In genomic region chr3:197614134-197614533, GRCh38 we compare ENCODE assay signal across 8 cellular contexts. TPM values are rescaled to one million over a fixed set of nuclear protein-coding genes. Genes with fewer than 3 reads are reported as not detected.
DNase-seq lines count a peak whose midpoint lies in the region; ATAC-seq and TF ChIP-seq lines count a peak whose summit lies in the region.
"Not testable (repeated sequence)": the region's sequence is repeated elsewhere in the genome, so short reads cannot be mapped to it uniquely, and the experiment has no call there.
"Had no signal": no experiment of that assay in that cellular context is flagged by ENCODE, and none has a peak within 500 bp of the region (broad histone marks: within the 10 kb centered on the region; RNA-seq: fewer than 3 reads in every experiment).

No MANE protein-coding gene starts in this region.

- not testable (repeated sequence) for H3K9me3 ChIP-seq in CD4-positive, alpha-beta memory T cell (ENCODE audit: control insufficient read depth in 1 of 2, low read length in 2 of 2); mammary epithelial cell (replicated peaks; ENCODE audit: insufficient read depth, low read length)

- not testable (repeated sequence) for H4K20me1 ChIP-seq in mammary epithelial cell (ENCODE audit: insufficient read depth, low read length)

- peaks cover 63 to 64% of the 10 kb centered on the region in 2 donors for H3K36me3 Mint-ChIP-seq in CD4-positive, alpha-beta memory T cell
- peaks cover 71% of the 10 kb centered on the region for H3K36me3 Mint-ChIP-seq in T-cell
- H3K36me3 Mint-ChIP-seq in activated CD4-positive, alpha-beta memory T cell treated with anti-CD3 and anti-CD28 coated beads for 36 hours, result peaks cover 68% of the 10 kb centered on the region
- H3K36me3 Mint-ChIP-seq in activated T-helper 1 cell treated with anti-CD3 and anti-CD28 coated beads, Interleukin-12 subunit alpha, Interleukin-12 subunit beta, Interleukin-2, Interleukin-4 antibody, amounts not matched to agents 30 ng/mL and 10 ng/mL and 1 ng/mL, durations not matched to agents 14 hours and 24 hours and 36 hours (ENCODE audit: low read depth), result peaks cover 64% of the 10 kb centered on the region
- H3K36me3 Mint-ChIP-seq in activated naive CD8-positive, alpha-beta T cell, result peaks cover 37% of the 10 kb centered on the region

- not testable (repeated sequence) for H4K5ac ChIP-seq in mesendoderm (ENCODE audit: low read length)

- H2BK15ac ChIP-seq in mesendoderm (replicated peaks; ENCODE audit: low read depth), result not testable (repeated sequence)

- H4K8ac ChIP-seq in mesendoderm (ENCODE audit: low read depth, low read length), result not testable (repeated sequence)

- not testable (repeated sequence) for H3K4me3 ChIP-seq in CD4-positive, alpha-beta memory T cell (ENCODE audit: low read length in 2 of 2); mammary epithelial cell (replicated peaks in 1 of 3; ENCODE audit: insufficient read depth in 1 of 3, low read depth in 2 of 3, low read length in 3 of 3); mesendoderm (ENCODE audit: low read length)

- not testable (repeated sequence) for H3K9ac ChIP-seq in mammary epithelial cell (ENCODE audit: insufficient read depth, low read length); mesendoderm (ENCODE audit: low read length)

- not testable (repeated sequence) for H3K27me3 ChIP-seq in CD4-positive, alpha-beta memory T cell (ENCODE audit: insufficient read depth, low read length); mammary epithelial cell (ENCODE audit: insufficient read depth, low read length); mesendoderm (ENCODE audit: insufficient read depth, low read length, poor library complexity)

- dilution Hi-C loops in mammary epithelial cell (cut with HindIII; ENCODE audit: low sequenced_read_pairs), result not testable (repeated sequence)

- H2AK5ac ChIP-seq in mesendoderm (ENCODE audit: low read length), result not testable (repeated sequence)

- not testable (repeated sequence) for TF ChIP-seq CTCF in mammary epithelial cell (conservative IDR thresholded peaks at IDR 0.05 in 1 of 2, IDR thresholded peaks at IDR 0.05 in 1 of 2; ENCODE audit: extremely low read depth in 1 of 2, insufficient read depth in 1 of 2, low read depth in 1 of 2, low read length in 2 of 2)

- H2BK120ac ChIP-seq in mesendoderm (ENCODE audit: low read depth, low read length), result not testable (repeated sequence)

- not testable (repeated sequence) for H2AFZ ChIP-seq in mammary epithelial cell (ENCODE audit: low read depth, low read length)

- in situ Hi-C loops in mammary epithelial cell (cut with MboI; ENCODE audit: low sequenced_read_pairs in 2 of 2), result not testable (repeated sequence)

- WGBS in mammary epithelial cell (ENCODE audit: low coverage, missing lambda C conversion rate), result 97% methylated on average over 3 of the region's 3 CpGs
- WGBS in mesendoderm (ENCODE audit: extremely low coverage, insufficient coverage, low lambda C conversion rate), result no CpG with 5 or more reads among the region's 3 CpGs

- TSS peak; percentile 9 for BruUV-seq in mammary epithelial cell (replicated peaks; lab: Mats Ljungman, UMichigan)

- peaks cover 15% of the 10 kb centered on the region for H3K36me3 ChIP-seq in CD4-positive, alpha-beta memory T cell (ENCODE audit: insufficient read depth, low read length)
- H3K36me3 ChIP-seq in mammary epithelial cell (ENCODE audit: insufficient read depth, low read length), result peaks cover 24% of the 10 kb centered on the region
- not testable (repeated sequence) for H3K36me3 ChIP-seq in mesendoderm (ENCODE audit: control insufficient read depth, insufficient read depth, low read length)

- H3K27ac Mint-ChIP-seq in CD4-positive, alpha-beta memory T cell, result peak overlapping the region; percentile 67 to 98 (median 90)
- peak overlapping the region; percentile 92 to 94 for H3K27ac Mint-ChIP-seq in T-cell
- peak overlapping the region; percentile 80 for H3K27ac Mint-ChIP-seq in activated CD4-positive, alpha-beta memory T cell treated with anti-CD3 and anti-CD28 coated beads for 36 hours
- peak overlapping the region; percentile 24 for H3K27ac Mint-ChIP-seq in activated T-helper 1 cell treated with anti-CD3 and anti-CD28 coated beads, Interleukin-12 subunit alpha, Interleukin-12 subunit beta, Interleukin-2, Interleukin-4 antibody, amounts not matched to agents 30 ng/mL and 10 ng/mL and 1 ng/mL, durations not matched to agents 14 hours and 24 hours and 36 hours
- peak overlapping the region; percentile 94 for H3K27ac Mint-ChIP-seq in activated naive CD8-positive, alpha-beta T cell

- H3K23ac ChIP-seq in mesendoderm (ENCODE audit: low read length), result not testable (repeated sequence)

- H3K4me2 ChIP-seq in mammary epithelial cell (ENCODE audit: insufficient read depth, low read depth, low read length); mesendoderm (ENCODE audit: low read length): not testable (repeated sequence)

- H3K4me1 ChIP-seq in CD4-positive, alpha-beta memory T cell (ENCODE audit: insufficient read depth, low read length), result peaks cover 23% of the 10 kb centered on the region
- not testable (repeated sequence) for H3K4me1 ChIP-seq in mammary epithelial cell (ENCODE audit: insufficient read depth, low read length); mesendoderm (ENCODE audit: control insufficient read depth, low read depth, low read length)

- not testable (repeated sequence) for DNase-seq in CD4-positive, alpha-beta memory T cell; T-cell; activated CD4-positive, alpha-beta memory T cell treated with anti-CD3 and anti-CD28 coated beads for 36 hours; activated T-helper 1 cell treated with anti-CD3 and anti-CD28 coated beads, Interleukin-12 subunit alpha, Interleukin-12 subunit beta, Interleukin-2, Interleukin-4 antibody, amounts not matched to agents 30 ng/mL and 10 ng/mL and 1 ng/mL, durations not matched to agents 14 hours and 24 hours and 36 hours (ENCODE audit: low spot score); mammary epithelial cell
- peak; percentile 52 for DNase-seq in mesendoderm

- H3K4me3 Mint-ChIP-seq in CD4-positive, alpha-beta memory T cell; T-cell; activated CD4-positive, alpha-beta memory T cell treated with anti-CD3 and anti-CD28 coated beads for 36 hours; activated T-helper 1 cell treated with anti-CD3 and anti-CD28 coated beads, Interleukin-12 subunit alpha, Interleukin-12 subunit beta, Interleukin-2, Interleukin-4 antibody, amounts not matched to agents 30 ng/mL and 10 ng/mL and 1 ng/mL, durations not matched to agents 14 hours and 24 hours and 36 hours; activated naive CD8-positive, alpha-beta T cell: not testable (repeated sequence)

- not testable (repeated sequence) for H3K79me1 ChIP-seq in mesendoderm (ENCODE audit: low read length)

- H3K27me3 Mint-ChIP-seq in CD4-positive, alpha-beta memory T cell; T-cell; activated CD4-positive, alpha-beta memory T cell treated with anti-CD3 and anti-CD28 coated beads for 36 hours; activated T-helper 1 cell treated with anti-CD3 and anti-CD28 coated beads, Interleukin-12 subunit alpha, Interleukin-12 subunit beta, Interleukin-2, Interleukin-4 antibody, amounts not matched to agents 30 ng/mL and 10 ng/mL and 1 ng/mL, durations not matched to agents 14 hours and 24 hours and 36 hours (ENCODE audit: insufficient read depth); activated naive CD8-positive, alpha-beta T cell: not testable (repeated sequence)

- H3K18ac ChIP-seq in mesendoderm (ENCODE audit: low read length), result not testable (repeated sequence)

- not testable (repeated sequence) for ATAC-seq in T-cell (replicated peaks in 1 of 4)

- not testable (repeated sequence) for H3K4ac ChIP-seq in mesendoderm (ENCODE audit: low read depth, low read length)

- not testable (repeated sequence) for H2BK5ac ChIP-seq in mesendoderm (ENCODE audit: low read length)

- intact Hi-C loops in CD4-positive, alpha-beta memory T cell (cut with micrococcal nuclease); activated T-helper 1 cell treated with anti-CD3 and anti-CD28 coated beads, Interleukin-12 subunit alpha, Interleukin-12 subunit beta, Interleukin-2, Interleukin-4 antibody, amounts not matched to agents 30 ng/mL and 10 ng/mL and 1 ng/mL, durations not matched to agents 14 hours and 24 hours and 36 hours (cut with micrococcal nuclease); mammary epithelial cell (cut with micrococcal nuclease): not testable (repeated sequence)
- intact Hi-C loops in activated CD4-positive, alpha-beta memory T cell treated with anti-CD3 and anti-CD28 coated beads for 36 hours (cut with micrococcal nuclease), result loop anchor here (5.0 to 10.0 kb wide), 2 partner anchors 57 to 121 kb away; partner anchors contain the start of genes BDH1 and RUBCN

- POLR2A ChIA-PET in CD4-positive, alpha-beta memory T cell (lab: Charles Lee; ENCODE audit: partially characterized antibody), result interaction anchor here (1.3 kb wide), 1 partner anchor 15 kb away, joined by 3 read pairs; no protein-coding TSS in a partner anchor
- POLR2A ChIA-PET in T-cell (lab: Charles Lee); activated CD4-positive, alpha-beta memory T cell treated with anti-CD3 and anti-CD28 coated beads for 36 hours (lab: Charles Lee): not testable (repeated sequence)

- not testable (repeated sequence) for H3K79me2 ChIP-seq in mammary epithelial cell (ENCODE audit: insufficient read depth, low read length); mesendoderm (ENCODE audit: control insufficient read depth, insufficient read depth, low read length)

- H3K27ac ChIP-seq in CD4-positive, alpha-beta memory T cell (ENCODE audit: low read depth, low read length), result peak overlapping the region; percentile 53
- not testable (repeated sequence) for H3K27ac ChIP-seq in mammary epithelial cell (ENCODE audit: insufficient read depth, low read depth, low read length); mesendoderm (ENCODE audit: low read depth, low read length)

- H3K56ac ChIP-seq in mesendoderm (ENCODE audit: low read length), result not testable (repeated sequence)

- CTCF ChIA-PET in CD4-positive, alpha-beta memory T cell (lab: Charles Lee; ENCODE audit: partially characterized antibody), result interaction anchor here (1.5 to 8.8 kb wide), 2 partner anchors 9 to 15 kb away, joined by 3 to 64 read pairs; no protein-coding TSS in a partner anchor
- CTCF ChIA-PET in T-cell (lab: Charles Lee), result interaction anchor here in 1 of 2 donors (4.0 kb wide), 1 partner anchor 15 kb away, joined by 18 read pairs; no protein-coding TSS in a partner anchor
- CTCF ChIA-PET in activated CD4-positive, alpha-beta memory T cell treated with anti-CD3 and anti-CD28 coated beads for 36 hours (lab: Charles Lee), result interaction anchor here (8.6 kb wide), 1 partner anchor 15 kb away, joined by 81 read pairs; no protein-coding TSS in a partner anchor
- CTCF ChIA-PET in mammary epithelial cell (lab: Charles Lee; ENCODE audit: low non-redundant PET), result interaction anchor here (0.6 kb wide), 1 partner anchor 569 kb away, joined by 4 read pairs; no protein-coding TSS in a partner anchor

- H3K4me1 Mint-ChIP-seq in CD4-positive, alpha-beta memory T cell, result peaks cover 13 to 37% (median 22%) of the 10 kb centered on the region in 4 donors
- H3K4me1 Mint-ChIP-seq in T-cell, result peaks cover 21 to 30% (median 29%) of the 10 kb centered on the region in 3 donors
- H3K4me1 Mint-ChIP-seq in activated CD4-positive, alpha-beta memory T cell treated with anti-CD3 and anti-CD28 coated beads for 36 hours (ENCODE audit: low read depth), result peaks cover 21% of the 10 kb centered on the region
- peaks cover 14% of the 10 kb centered on the region for H3K4me1 Mint-ChIP-seq in activated T-helper 1 cell treated with anti-CD3 and anti-CD28 coated beads, Interleukin-12 subunit alpha, Interleukin-12 subunit beta, Interleukin-2, Interleukin-4 antibody, amounts not matched to agents 30 ng/mL and 10 ng/mL and 1 ng/mL, durations not matched to agents 14 hours and 24 hours and 36 hours (ENCODE audit: low read depth)
- H3K4me1 Mint-ChIP-seq in activated naive CD8-positive, alpha-beta T cell (ENCODE audit: low read depth), result peaks cover 34% of the 10 kb centered on the region

- peaks cover 0 to 23% (median 9%) of the 10 kb centered on the region in 8 donors for H3K9me3 Mint-ChIP-seq in CD4-positive, alpha-beta memory T cell
- peaks cover 0 to 20% (median 5%) of the 10 kb centered on the region in 3 donors for H3K9me3 Mint-ChIP-seq in T-cell
- H3K9me3 Mint-ChIP-seq in activated CD4-positive, alpha-beta memory T cell treated with anti-CD3 and anti-CD28 coated beads for 36 hours, result peaks cover 25% of the 10 kb centered on the region
- H3K9me3 Mint-ChIP-seq in activated T-helper 1 cell treated with anti-CD3 and anti-CD28 coated beads, Interleukin-12 subunit alpha, Interleukin-12 subunit beta, Interleukin-2, Interleukin-4 antibody, amounts not matched to agents 30 ng/mL and 10 ng/mL and 1 ng/mL, durations not matched to agents 14 hours and 24 hours and 36 hours; activated naive CD8-positive, alpha-beta T cell (ENCODE audit: low read depth): not testable (repeated sequence)

RNA-seq across cellular contexts. Expression of gene BDH1, which starts 58.4 kb away (rescaled TPM):
- 10 to 100 TPM; 60.9 to 61.1 TPM for total RNA-seq in CD4-positive, alpha-beta memory T cell
- polyA plus RNA-seq in CD4-positive, alpha-beta memory T cell, result 10 to 100 TPM; 22.3 to 25.2 TPM
- total RNA-seq in T-cell, result 10 to 100 TPM; 31.1 to 74.7 (median 68.9) TPM
- 10 to 100 TPM; 86.6 to 90.5 TPM for total RNA-seq in activated CD4-positive, alpha-beta memory T cell treated with anti-CD3 and anti-CD28 coated beads for 36 hours
- total RNA-seq in activated T-helper 1 cell treated with anti-CD3 and anti-CD28 coated beads, Interleukin-12 subunit alpha, Interleukin-12 subunit beta, Interleukin-2, Interleukin-4 antibody, amounts not matched to agents 30 ng/mL and 10 ng/mL and 1 ng/mL, durations not matched to agents 14 hours and 24 hours and 36 hours, result 120 and 126 TPM in 2 replicates
- total RNA-seq in mammary epithelial cell, result 10 to 100 TPM in 1 of 2 donors, 1 to 10 TPM in 1; 2.8 to 22.5 TPM
- polyA plus RNA-seq in mammary epithelial cell, result 29.2 TPM
- 15.2 TPM for polyA minus RNA-seq in mammary epithelial cell
- 7.9 TPM for polyA plus RNA-seq in mesendoderm (2013, experiment 1 of 2)
- 8.5 TPM for polyA plus RNA-seq in mesendoderm (2013, experiment 2 of 2)
- total RNA-seq: A172 had no signal

Comparison
In these comparisons a context has a peak if more than half of its experiments do, and no peak if none do; other contexts are left out.
1. H3K27ac Mint-ChIP-seq: peak in every context shown above with its lines; median percentile 94 in activated naive CD8-positive, alpha-beta T cell; 93 in T-cell; 90 in CD4-positive, alpha-beta memory T cell; 80 in activated CD4-positive, alpha-beta memory T cell treated with anti-CD3 and anti-CD28 coated beads for 36 hours; 24 in activated T-helper 1 cell treated with anti-CD3 and anti-CD28 coated beads, Interleukin-12 subunit alpha, Interleukin-12 subunit beta, Interleukin-2, Interleukin-4 antibody, amounts not matched to agents 30 ng/mL and 10 ng/mL and 1 ng/mL, durations not matched to agents 14 hours and 24 hours and 36 hours.